Comparison of ENCODE assay signal across 1 cellular context in genomic region chr1:53643881-53644390, GRCh38.
TF ChIP-seq lines count a peak whose summit lies in the region.

No MANE protein-coding gene starts in this region.

TF ChIP-seq in H1, 55 proteins besides CTCF, POLR2A, EP300 and RAD21 (continued from another document):
- TF ChIP-seq TBP (IDR thresholded peaks at IDR 0.05; ENCODE audit: low read depth, low read length), result no peak
- TF ChIP-seq HDAC2 (IDR thresholded peaks at IDR 0.05; ENCODE audit: borderline replicate concordance in 1 of 2, low read depth in 2 of 2, low read length in 2 of 2), result no peak
- TF ChIP-seq FOSL1 (IDR thresholded peaks at IDR 0.05; ENCODE audit: insufficient read depth, low read depth, low read length), result no peak
- no peak for TF ChIP-seq NANOG (IDR thresholded peaks at IDR 0.05; ENCODE audit: insufficient read depth, low read depth, low read length, poor library complexity, severe bottlenecking)
